Comparison of ENCODE assay signal across 1 cellular context in genomic region chr10:15384154-15384553, GRCh38.
TF ChIP-seq lines count a peak whose summit lies in the region.

No MANE protein-coding gene starts in this region.

TF ChIP-seq in HEK293, 187 proteins besides CTCF, POLR2A, EP300 and RAD21 (continued from another document):
- no peak for TF ChIP-seq ZBTB49 (tag by site-specific recombination; IDR thresholded peaks at IDR 0.05; ENCODE audit: low read depth)
